In the genomic region with DNA sequence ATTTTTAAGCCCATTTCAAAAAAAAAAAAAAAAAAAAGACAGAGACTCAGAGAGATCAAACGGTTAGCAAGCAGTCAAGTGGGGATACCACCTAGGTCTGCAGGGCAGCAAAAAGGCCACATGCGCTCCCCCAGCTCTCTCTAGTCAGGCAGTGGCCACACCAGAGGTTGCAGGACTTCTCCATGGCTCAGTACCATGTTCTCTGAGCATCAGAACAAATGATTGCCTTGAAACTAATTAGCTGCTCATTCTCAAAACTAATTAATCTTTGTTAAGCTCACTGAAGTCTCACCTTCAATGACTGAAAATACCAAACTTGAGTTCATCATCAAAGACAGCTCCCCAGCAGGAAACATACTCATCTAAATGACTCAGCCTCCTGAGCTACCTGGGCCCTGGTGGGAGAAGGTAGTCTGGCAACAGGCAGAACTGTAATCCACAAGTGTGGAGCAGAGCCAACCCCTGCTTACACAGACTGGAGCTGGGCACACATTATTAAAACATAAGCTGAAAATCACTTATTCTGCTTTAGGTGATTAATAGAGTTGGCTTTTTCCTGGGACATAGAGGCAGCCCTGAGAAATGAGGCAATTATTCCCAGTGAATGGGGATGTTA, we compare ENCODE assay signal across 16 cellular contexts.
DNase-seq lines count a peak whose midpoint lies in the region; ATAC-seq, FAIRE-seq and TF ChIP-seq lines count a peak whose summit lies in the region.
"Had no signal": no experiment of that assay in that cellular context is flagged by ENCODE, and none has a peak within 500 bp of the region (broad histone marks: within the 10 kb centered on the region; RNA-seq: fewer than 3 reads in every experiment).

No MANE protein-coding gene starts in this region.

- TF ChIP-seq POLR2A in K562 (conservative IDR thresholded peaks at IDR 0.05), result no peak

- no peak for TF ChIP-seq RAD21 in K562 (CRISPR knock-in tag; conservative IDR thresholded peaks at IDR 0.05 in 1 of 2, IDR thresholded peaks at IDR 0.05 in 1 of 2)

- no peak overlapping the region for H2AFZ ChIP-seq in KMS-11 (ENCODE audit: low read depth)
- no peak overlapping the region for H2AFZ ChIP-seq in K562 (ENCODE audit: low read depth, low read length)

- intact Hi-C loops in activated CD4-positive, alpha-beta memory T cell treated with anti-CD3 and anti-CD28 coated beads for 36 hours (cut with micrococcal nuclease), result loop anchor here (1.0 kb wide), 2 partner anchors 376 to 435 kb away; no protein-coding TSS in a partner anchor
- intact Hi-C loops in K562 (cut with micrococcal nuclease), result no loop called here

- H3K36me3 ChIP-seq in KMS-11 (ENCODE audit: insufficient read depth) (no peaks in the 10 kb centered on the region), K562 (ENCODE audit: control insufficient read depth, insufficient read depth, low read length) (no peaks in the 10 kb centered on the region)
- H3K36me3 ChIP-seq: vagina had no signal

- no peak overlapping the region for H3K27ac Mint-ChIP-seq in activated CD4-positive, alpha-beta memory T cell treated with anti-CD3 and anti-CD28 coated beads for 36 hours
- H3K27ac Mint-ChIP-seq in activated CD4-positive, alpha-beta memory T cell treated with anti-CD3 and anti-CD28 coated beads, Interleukin-2, amount 10 ng/mL, durations not matched to agents 7 days and 5 days, result no peak overlapping the region
- H3K27ac Mint-ChIP-seq: activated naive CD4-positive, alpha-beta T cell treated with anti-CD3 and anti-CD28 coated beads, Interleukin-2, amount 50 U/mL, for 24 hours; natural killer cell had no signal

- H3K27ac ChIP-seq in KMS-11 (peak overlapping the region; percentile 60), K562 (ENCODE audit: extremely low read depth, low read depth, low read length) (no peak overlapping the region)
- H3K27ac ChIP-seq: vagina had no signal

- CTCF ChIA-PET in activated CD4-positive, alpha-beta memory T cell treated with anti-CD3 and anti-CD28 coated beads for 36 hours (lab: Charles Lee), result interaction anchor here (1.2 to 1.6 kb wide), 2 partner anchors 46 to 353 kb away, joined by 4 to 6 read pairs; no protein-coding TSS in a partner anchor
- CTCF ChIA-PET in activated CD4-positive, alpha-beta memory T cell treated with anti-CD3 and anti-CD28 coated beads, Interleukin-2, amount 10 ng/mL, durations not matched to agents 7 days and 5 days (lab: Charles Lee), result interaction anchor here (1.2 kb wide), 1 partner anchor 353 kb away, joined by 3 read pairs; no protein-coding TSS in a partner anchor
- CTCF ChIA-PET in K562 (lab: Yijun Ruan, JAX; ENCODE audit: low intra/inter-chr PET ratio), result no interaction called here

- POLR2A ChIA-PET in activated CD4-positive, alpha-beta memory T cell treated with anti-CD3 and anti-CD28 coated beads for 36 hours (lab: Charles Lee), result interaction anchor here (1.0 kb wide), 1 partner anchor 11 kb away, joined by 3 read pairs; no protein-coding TSS in a partner anchor
- POLR2A ChIA-PET in activated CD4-positive, alpha-beta memory T cell treated with anti-CD3 and anti-CD28 coated beads, Interleukin-2, amount 10 ng/mL, durations not matched to agents 7 days and 5 days (lab: Charles Lee), result interaction anchor here (0.7 to 1.0 kb wide), 2 partner anchors 12 to 13 kb away, joined by 3 read pairs; no protein-coding TSS in a partner anchor
- POLR2A ChIA-PET in K562 (lab: Yijun Ruan, JAX), result interaction anchor here (0.5 to 1.9 kb wide), 2 partner anchors 10 to 1549 kb away, joined by 3 to 4 read pairs; no protein-coding TSS in a partner anchor

- no peak for FAIRE-seq in K562 (lab: Jason Lieb, UNC)
- FAIRE-seq: small intestine had no signal

- H3K4me3 ChIP-seq in KMS-11 (IDR thresholded peaks at IDR 0.05; ENCODE audit: insufficient read depth, low read depth, low read length), result no peak overlapping the region
- H3K4me3 ChIP-seq in K562, result no peak overlapping the region
- H3K4me3 ChIP-seq: vagina had no signal

- no peaks in the 10 kb centered on the region for H3K9me3 Mint-ChIP-seq in activated CD4-positive, alpha-beta memory T cell treated with anti-CD3 and anti-CD28 coated beads for 36 hours
- no peaks in the 10 kb centered on the region for H3K9me3 Mint-ChIP-seq in activated CD4-positive, alpha-beta memory T cell treated with anti-CD3 and anti-CD28 coated beads, Interleukin-2, amount 10 ng/mL, durations not matched to agents 7 days and 5 days
- H3K9me3 Mint-ChIP-seq: activated naive CD4-positive, alpha-beta T cell treated with anti-CD3 and anti-CD28 coated beads, Interleukin-2, amount 50 U/mL, for 24 hours; natural killer cell had no signal

- DNase-seq in activated CD4-positive, alpha-beta memory T cell treated with anti-CD3 and anti-CD28 coated beads for 36 hours, result peak; percentile 54
- DNase-seq in activated CD4-positive, alpha-beta memory T cell treated with anti-CD3 and anti-CD28 coated beads, Interleukin-2, amount 10 ng/mL, durations not matched to agents 7 days and 5 days, result no peak
- DNase-seq in K562 (ENCODE audit: extremely low read depth in 1 of 4, low spot score in 3 of 4) (no peak), CD1c-positive myeloid dendritic cell (ENCODE audit: extremely low spot score) (no peak), NCI-H128 (lab: John Stamatoyannopoulos, UW; ENCODE audit: unreplicated experiment) (no peak), AML-193 (lab: John Stamatoyannopoulos, UW) (no peak)
- DNase-seq in stimulated activated CD4-positive, alpha-beta T cell treated with anti-CD3 and anti-CD28 coated beads, Interleukin-2, amount 100 ng/mL, for 24 hours, result peak; percentile 22 to 26
- DNase-seq: foreskin fibroblast, GDM1, natural killer cell, NCI-H2171, SHP77, small intestine had no signal

- no peaks in the 10 kb centered on the region for H3K36me3 Mint-ChIP-seq in activated CD4-positive, alpha-beta memory T cell treated with anti-CD3 and anti-CD28 coated beads for 36 hours
- H3K36me3 Mint-ChIP-seq in activated CD4-positive, alpha-beta memory T cell treated with anti-CD3 and anti-CD28 coated beads, Interleukin-2, amount 10 ng/mL, durations not matched to agents 7 days and 5 days (ENCODE audit: low read depth), result no peaks in the 10 kb centered on the region
- H3K36me3 Mint-ChIP-seq: activated naive CD4-positive, alpha-beta T cell treated with anti-CD3 and anti-CD28 coated beads, Interleukin-2, amount 50 U/mL, for 24 hours; natural killer cell had no signal

- in situ Hi-C loops in K562 (cut with MboI), result no loop called here

- no TSS peak for BruUV-seq in K562 (replicated peaks; lab: Mats Ljungman, UMichigan)

- H3K4me1 Mint-ChIP-seq in activated CD4-positive, alpha-beta memory T cell treated with anti-CD3 and anti-CD28 coated beads for 36 hours (ENCODE audit: low read depth), result peaks cover 28% of the 10 kb centered on the region
- H3K4me1 Mint-ChIP-seq in activated CD4-positive, alpha-beta memory T cell treated with anti-CD3 and anti-CD28 coated beads, Interleukin-2, amount 10 ng/mL, durations not matched to agents 7 days and 5 days, result peaks cover 25% of the 10 kb centered on the region
- H3K4me1 Mint-ChIP-seq: natural killer cell had no signal

- H3K9ac ChIP-seq in KMS-11 (no peak overlapping the region; the same call in 1 of the 2 replicates), K562 (ENCODE audit: insufficient read depth in 1 of 2, low read depth in 2 of 2, low read length in 2 of 2) (no peak overlapping the region)

- H4K20me1 ChIP-seq in KMS-11 (ENCODE audit: insufficient read depth) (no peaks in the 10 kb centered on the region), K562 (replicated peaks; ENCODE audit: control insufficient read depth, insufficient read depth, low read length) (no peaks in the 10 kb centered on the region)

- H3K4me1 ChIP-seq in KMS-11 (ENCODE audit: low read depth, poor library complexity, severe bottlenecking), result peaks cover 53% of the 10 kb centered on the region
- no peaks in the 10 kb centered on the region for H3K4me1 ChIP-seq in K562 (replicated peaks in 1 of 2; ENCODE audit: control insufficient read depth in 2 of 2, insufficient read depth in 2 of 2, low read length in 2 of 2)
- H3K4me1 ChIP-seq: vagina had no signal

- no peak overlapping the region for H3K4me3 Mint-ChIP-seq in activated CD4-positive, alpha-beta memory T cell treated with anti-CD3 and anti-CD28 coated beads for 36 hours
- H3K4me3 Mint-ChIP-seq in activated CD4-positive, alpha-beta memory T cell treated with anti-CD3 and anti-CD28 coated beads, Interleukin-2, amount 10 ng/mL, durations not matched to agents 7 days and 5 days, result no peak overlapping the region
- H3K4me3 Mint-ChIP-seq: activated naive CD4-positive, alpha-beta T cell treated with anti-CD3 and anti-CD28 coated beads, Interleukin-2, amount 50 U/mL, for 24 hours; natural killer cell had no signal

- peaks cover 22% of the 10 kb centered on the region for H3K27me3 Mint-ChIP-seq in activated CD4-positive, alpha-beta memory T cell treated with anti-CD3 and anti-CD28 coated beads for 36 hours
- peaks cover 24% of the 10 kb centered on the region for H3K27me3 Mint-ChIP-seq in activated CD4-positive, alpha-beta memory T cell treated with anti-CD3 and anti-CD28 coated beads, Interleukin-2, amount 10 ng/mL, durations not matched to agents 7 days and 5 days

- ATAC-seq in K562, result peak; percentile 33; the same call in 1 of the 3 replicates
- ATAC-seq: natural killer cell had no signal

- H3K79me2 ChIP-seq in KMS-11 (ENCODE audit: insufficient read depth, low read depth) (no peaks in the 10 kb centered on the region), K562 (ENCODE audit: control insufficient read depth, insufficient read depth, low read length) (no peaks in the 10 kb centered on the region)

- H3K9me1 ChIP-seq in K562 (ENCODE audit: control insufficient read depth, insufficient read depth, low read length), result no peaks in the 10 kb centered on the region

- TF ChIP-seq EP300 in K562 (IDR thresholded peaks at IDR 0.05; ENCODE audit: low read length), result no peak

- H3K9me3 ChIP-seq in K562 (replicated peaks; ENCODE audit: control insufficient read depth, insufficient read depth, low read depth, low read length), result no peaks in the 10 kb centered on the region
- H3K9me3 ChIP-seq: vagina had no signal

- H3K4me2 ChIP-seq in KMS-11 (peak overlapping the region; percentile 21), K562 (ENCODE audit: insufficient read depth, low read length) (no peak overlapping the region)

- H3K27me3 ChIP-seq in KMS-11 (ENCODE audit: insufficient read depth, low read depth), result no peaks in the 10 kb centered on the region
- H3K27me3 ChIP-seq in K562 (ENCODE audit: control insufficient read depth in 2 of 2, insufficient read depth in 2 of 2, low read length in 2 of 2), result peaks cover 0 to 26% of the 10 kb centered on the region in 2 experiments; a peak in 2 of 5 replicates
- H3K27me3 ChIP-seq: vagina had no signal

- WGBS in K562 (ENCODE audit: insufficient coverage, low coverage, missing lambda C conversion rate), result 0% methylated on average over 2 of the region's 2 CpGs

- no peak for TF ChIP-seq CTCF in KMS-11 (conservative IDR thresholded peaks at IDR 0.05; ENCODE audit: low read depth, low read length)
- no peak for TF ChIP-seq CTCF in K562 (IDR thresholded peaks at IDR 0.05 in 2 of 3, conservative IDR thresholded peaks at IDR 0.05 in 1 of 3; ENCODE audit: insufficient read depth in 2 of 3, low read depth in 1 of 3, low read length in 3 of 3)

TF ChIP-seq in K562, 482 proteins besides CTCF, POLR2A, EP300 and RAD21 (continues in another document):
- TF ChIP-seq MYBL2 (IDR thresholded peaks at IDR 0.05; ENCODE audit: low read depth) (no peak), MYBL2 (CRISPR knock-in tag; IDR thresholded peaks at IDR 0.05; ENCODE audit: borderline replicate concordance) (no peak), E2F3 (CRISPR knock-in tag; IDR thresholded peaks at IDR 0.05) (no peak)

Comparison
In these comparisons a context has a peak if more than half of its experiments do, and no peak if none do; other contexts are left out.
1. DNase-seq: peak in activated CD4-positive, alpha-beta memory T cell treated with anti-CD3 and anti-CD28 coated beads for 36 hours (single experiment) and stimulated activated CD4-positive, alpha-beta T cell treated with anti-CD3 and anti-CD28 coated beads, Interleukin-2, amount 100 ng/mL, for 24 hours (2 of 2); none in activated CD4-positive, alpha-beta memory T cell treated with anti-CD3 and anti-CD28 coated beads, Interleukin-2, amount 10 ng/mL, durations not matched to agents 7 days and 5 days (single experiment), K562 (0 of 4), CD1c-positive myeloid dendritic cell (single experiment), NCI-H128 (single experiment) and AML-193 (0 of 2).